1 cellular context compared by ENCODE assay signal in the genomic region with DNA sequence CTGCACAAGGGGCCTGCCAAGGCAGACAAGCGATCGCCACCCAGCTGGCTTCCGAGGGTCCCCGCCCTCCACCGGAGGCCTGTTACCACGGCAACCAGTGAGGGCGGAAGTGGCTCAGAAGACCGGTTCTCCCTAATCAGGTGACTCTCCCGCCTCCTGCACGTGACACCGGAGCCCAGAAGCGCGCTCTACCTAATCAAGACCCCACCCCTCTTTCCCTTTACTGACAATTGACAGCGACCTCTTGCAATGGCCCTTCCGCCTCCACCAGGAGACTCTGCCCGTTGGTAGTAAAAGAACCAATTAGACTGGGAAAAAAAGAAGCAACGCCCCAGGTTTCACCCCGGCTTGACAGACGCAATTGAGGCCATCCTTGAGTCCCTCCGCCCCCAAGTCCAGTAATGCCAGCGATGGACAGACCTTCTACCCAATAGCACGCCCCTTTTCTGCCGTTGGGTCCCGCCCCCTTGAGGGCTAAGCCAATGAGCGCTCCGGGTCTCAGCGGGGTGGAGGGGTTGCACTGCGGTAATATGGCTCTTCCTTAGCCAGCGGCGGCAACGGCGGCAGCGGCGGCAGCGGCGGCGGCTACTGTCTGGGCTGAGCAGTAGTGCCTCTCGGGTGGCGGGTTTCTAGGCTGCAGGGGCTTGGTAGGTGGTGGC.
TF ChIP-seq lines count a peak whose summit lies in the region.

A gene (plus strand): TSS at position 525 of the 659 bp plus-strand sequence. CDS start 198 bp downstream, outside the sequence.

TF ChIP-seq in K562, 482 proteins besides CTCF, POLR2A, EP300 and RAD21 (continued from another document):
- peak in 1 of 2 experiments; percentile 11; a peak in 1 of 4 replicates for TF ChIP-seq MAZ (CRISPR knock-in tag; conservative IDR thresholded peaks at IDR 0.05 in 1 of 2, IDR thresholded peaks at IDR 0.05 in 1 of 2)
TF ChIP-seq in K562: peak in this region for 115.
